9 cellular contexts compared by ENCODE assay signal in genomic region chr7:2521341-2521745, GRCh38. TPM values are rescaled to one million over a fixed set of nuclear protein-coding genes. Genes with fewer than 3 reads are reported as not detected.
DNase-seq lines count a peak whose midpoint lies in the region; ATAC-seq and TF ChIP-seq lines count a peak whose summit lies in the region.
"Had no signal": no experiment of that assay in that cellular context is flagged by ENCODE, and none has a peak within 500 bp of the region (broad histone marks: within the 10 kb centered on the region; RNA-seq: fewer than 3 reads in every experiment).

No MANE protein-coding gene starts in this region.

- intact Hi-C loops in activated CD4-positive, alpha-beta T cell treated with anti-CD3 and anti-CD28 coated beads, Interleukin-2, amount 10 ng/mL, durations not matched to agents 24 days and 14 days (cut with micrococcal nuclease): loop anchor here (5.0 kb wide), 3 partner anchors 44 to 191 kb away; partner anchors contain the start of genes CHST12 and GRIFIN
- intact Hi-C loops in lower leg skin (cut with DNase I; ENCODE audit: low total_unique reads): no loop called here

- H3K9me3 Mint-ChIP-seq in activated CD4-positive, alpha-beta T cell treated with anti-CD3 and anti-CD28 coated beads, Interleukin-2, amount 10 ng/mL, durations not matched to agents 24 days and 14 days: no peaks in the 10 kb centered on the region

- H3K4me1 ChIP-seq in adipocyte (ENCODE audit: control insufficient read depth, insufficient read depth, low read length): peaks cover 63% of the 10 kb centered on the region
- H3K4me1 ChIP-seq in thoracic aorta (ENCODE audit: control insufficient read depth in 1 of 2, low read depth in 2 of 2): peaks cover 0 to 31% of the 10 kb centered on the region in 2 donors

- ATAC-seq in thoracic aorta (ENCODE audit: insufficient number of reproducible peaks, low FRiP score, low read depth) (no peak), HG02610 (IDR thresholded peaks at IDR 0.05; ENCODE audit: unreplicated experiment) (no peak), GM19455 (IDR thresholded peaks at IDR 0.05; ENCODE audit: unreplicated experiment) (no peak)

- DNase-seq in activated CD4-positive, alpha-beta T cell treated with anti-CD3 and anti-CD28 coated beads, Interleukin-2, amount 10 ng/mL, durations not matched to agents 24 days and 14 days: no peak
- no peak for DNase-seq in activated CD4-positive, alpha-beta T cell treated with anti-CD3 and anti-CD28 coated beads, Interleukin-2, amount 50 U/mL, for 1 hour
- no peak for DNase-seq in adipocyte (ENCODE audit: low read depth)
- no peak for DNase-seq in lower leg skin (ENCODE audit: low spot score in 2 of 2)
- DNase-seq in thoracic aorta (ENCODE audit: low spot score): no peak
- no peak for DNase-seq in GM19238 (ENCODE audit: insufficient read length, low spot score)

- peaks cover 17% of the 10 kb centered on the region for H3K36me3 Mint-ChIP-seq in activated CD4-positive, alpha-beta T cell treated with anti-CD3 and anti-CD28 coated beads, Interleukin-2, amount 10 ng/mL, durations not matched to agents 24 days and 14 days (ENCODE audit: low read depth)

- H3K27me3 ChIP-seq in adipocyte (replicated peaks; ENCODE audit: control insufficient read depth, insufficient read depth, low read length) (no peaks in the 10 kb centered on the region), thoracic aorta (replicated peaks; ENCODE audit: insufficient read depth) (no peaks in the 10 kb centered on the region)

- H3K4me3 Mint-ChIP-seq in activated CD4-positive, alpha-beta T cell treated with anti-CD3 and anti-CD28 coated beads, Interleukin-2, amount 10 ng/mL, durations not matched to agents 24 days and 14 days: peak overlapping the region; percentile 97

- H3K4me3 ChIP-seq in adipocyte (ENCODE audit: low read length) (peak overlapping the region; percentile 58), lower leg skin (ENCODE audit: low read depth, poor library complexity, severe bottlenecking) (peak overlapping the region; percentile 24), thoracic aorta (peak overlapping the region; percentile 66)

- TF ChIP-seq CTCF in lower leg skin (IDR thresholded peaks at IDR 0.05) (no peak), thoracic aorta (IDR thresholded peaks at IDR 0.05) (no peak)

- peak overlapping the region in 1 of 2 donors; percentile 43 for H3K27ac ChIP-seq in thoracic aorta

- H3K4me1 Mint-ChIP-seq in activated CD4-positive, alpha-beta T cell treated with anti-CD3 and anti-CD28 coated beads, Interleukin-2, amount 10 ng/mL, durations not matched to agents 24 days and 14 days: peaks cover 37% of the 10 kb centered on the region

- 21 to 33% methylated on average over 3 to 12 of the region's 21 CpGs for WGBS in lower leg skin, 2 donors

- H3K27me3 Mint-ChIP-seq in activated CD4-positive, alpha-beta T cell treated with anti-CD3 and anti-CD28 coated beads, Interleukin-2, amount 10 ng/mL, durations not matched to agents 24 days and 14 days: peaks cover 7% of the 10 kb centered on the region

- H3K36me3 ChIP-seq in adipocyte (ENCODE audit: control insufficient read depth, insufficient read depth, low read length, severe bottlenecking) (peaks cover 2% of the 10 kb centered on the region), thoracic aorta (no peaks in the 10 kb centered on the region)

- H3K9me3 ChIP-seq in adipocyte (ENCODE audit: control insufficient read depth, low read length) (no peaks in the 10 kb centered on the region), thoracic aorta (no peaks in the 10 kb centered on the region)

- peak overlapping the region; percentile 93 for H3K27ac Mint-ChIP-seq in activated CD4-positive, alpha-beta T cell treated with anti-CD3 and anti-CD28 coated beads, Interleukin-2, amount 10 ng/mL, durations not matched to agents 24 days and 14 days

- no peak for TF ChIP-seq POLR2A in lower leg skin (IDR thresholded peaks at IDR 0.05)

- H3K9ac ChIP-seq in adipocyte (ENCODE audit: low read length): peak overlapping the region; percentile 29

RNA-seq across cellular contexts. Expression of gene LFNG, which starts 1.8 kb away (rescaled TPM):
- total RNA-seq in activated CD4-positive, alpha-beta T cell treated with anti-CD3 and anti-CD28 coated beads, Interleukin-2, amount 10 ng/mL, durations not matched to agents 24 days and 14 days: 33.9 and 34.2 TPM in 2 replicates
- 100 to 1,000 TPM; 104 to 169 (median 139) TPM for total RNA-seq in lower leg skin
- 10 to 100 TPM in 1 of 2 donors, 1 to 10 TPM in 1; 8.0 to 24.1 TPM for total RNA-seq in thoracic aorta

RNA-seq across cellular contexts. Expression of gene BRAT1, which starts 34.0 kb away (rescaled TPM):
- total RNA-seq in activated CD4-positive, alpha-beta T cell treated with anti-CD3 and anti-CD28 coated beads, Interleukin-2, amount 10 ng/mL, durations not matched to agents 24 days and 14 days: 39.5 and 40.9 TPM in 2 replicates
- total RNA-seq in lower leg skin (10 to 100 TPM; 40.5 to 88.4 (median 60.6) TPM), thoracic aorta (10 to 100 TPM; 28.8 to 43.6 TPM)

RNA-seq across cellular contexts. Expression of gene IQCE, which starts 37.4 kb away (rescaled TPM):
- 11.7 and 12.3 TPM in 2 replicates for total RNA-seq in activated CD4-positive, alpha-beta T cell treated with anti-CD3 and anti-CD28 coated beads, Interleukin-2, amount 10 ng/mL, durations not matched to agents 24 days and 14 days
- total RNA-seq in lower leg skin: 10 to 100 TPM; 10.5 to 18.6 (median 12.8) TPM
- total RNA-seq in thoracic aorta: 10 to 100 TPM; 10.6 to 40.1 TPM

RNA-seq across cellular contexts. Expression of gene GRIFIN, which starts 45.1 kb away (rescaled TPM):
- total RNA-seq in activated CD4-positive, alpha-beta T cell treated with anti-CD3 and anti-CD28 coated beads, Interleukin-2, amount 10 ng/mL, durations not matched to agents 24 days and 14 days: not detected in 2 replicates
- total RNA-seq in lower leg skin (not detected), thoracic aorta (not detected)
- total RNA-seq: left colon had no signal
